ENCODE assay signal across 11 cellular contexts in the genomic region with DNA sequence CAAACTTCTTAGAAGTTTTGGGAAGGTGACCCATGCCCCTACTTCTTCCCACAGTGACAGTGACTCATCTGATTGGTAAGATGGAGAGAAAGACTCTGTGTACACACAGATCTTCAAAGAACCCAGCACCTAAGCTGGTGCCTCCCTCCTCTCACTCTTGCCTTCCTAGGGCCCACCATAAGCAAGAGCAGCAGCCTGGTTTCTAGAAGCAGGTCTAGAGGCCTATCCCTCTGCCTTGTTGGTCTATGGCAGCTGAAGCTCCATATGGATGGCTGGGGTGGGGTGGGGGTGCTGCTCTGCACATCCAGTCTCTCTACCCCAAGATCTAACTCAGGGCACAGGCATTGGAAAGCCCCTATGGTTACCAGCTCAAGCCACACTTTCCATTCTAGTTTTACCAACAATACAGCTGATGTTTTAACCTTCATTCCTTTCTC. TPM values are rescaled to one million over a fixed set of nuclear protein-coding genes. Genes with fewer than 3 reads are reported as not detected.
DNase-seq lines count a peak whose midpoint lies in the region; ATAC-seq and TF ChIP-seq lines count a peak whose summit lies in the region.
"Had no signal": no experiment of that assay in that cellular context is flagged by ENCODE, and none has a peak within 500 bp of the region (broad histone marks: within the 10 kb centered on the region; RNA-seq: fewer than 3 reads in every experiment).

No MANE protein-coding gene starts in this region.

- H3K4me3 ChIP-seq in IMR-90 (ENCODE audit: insufficient read depth, low read depth, low read length), result no peak overlapping the region
- no peak overlapping the region for H3K4me3 ChIP-seq in fibroblast of mammary gland (ENCODE audit: control insufficient read depth, low read depth, low read length)
- H3K4me3 ChIP-seq in colonic mucosa, result no peak overlapping the region

- dilution Hi-C loops in IMR-90 (cut with HindIII; ENCODE audit: low sequenced_read_pairs, unreplicated experiment), result no loop called here

- H3K79me1 ChIP-seq in IMR-90 (ENCODE audit: low read depth in 1 of 2, low read length in 2 of 2), result peaks cover 25 to 62% of the 10 kb centered on the region in 2 experiments

- TF ChIP-seq POLR2A in IMR-90 (IDR thresholded peaks at IDR 0.05; ENCODE audit: low read depth, low read length), result no peak

- peaks cover 0 to 1% (median 0%) of the 10 kb centered on the region in 3 donors for H3K27me3 Mint-ChIP-seq in CD14-positive monocyte (ENCODE audit: low read depth in 3 of 3)
- no peaks in the 10 kb centered on the region for H3K27me3 Mint-ChIP-seq in activated CD8-positive, alpha-beta memory T cell treated with anti-CD3 and anti-CD28 coated beads, Interleukin-2, amount 10 ng/mL, durations not matched to agents 7 days and 5 days

- no peak overlapping the region for H4K8ac ChIP-seq in IMR-90 (ENCODE audit: low read depth in 2 of 2, low read length in 2 of 2)

- no peak overlapping the region for H2AK5ac ChIP-seq in IMR-90 (ENCODE audit: low read depth, low read length)

- H3K9me1 ChIP-seq in IMR-90 (ENCODE audit: insufficient read depth, low read length), result peaks cover 15% of the 10 kb centered on the region

- no peak overlapping the region for H2BK20ac ChIP-seq in IMR-90 (ENCODE audit: low read depth, low read length)

- no peak for DNase-seq in CD14-positive monocyte (ENCODE audit: low spot score)
- no peak for DNase-seq in IMR-90
- peak; percentile 62 for DNase-seq in activated CD8-positive, alpha-beta memory T cell treated with anti-CD3 and anti-CD28 coated beads, Interleukin-2, amount 10 ng/mL, durations not matched to agents 7 days and 5 days
- DNase-seq in fibroblast of mammary gland (ENCODE audit: low read depth), result peak; percentile 34
- no peak for DNase-seq in NCI-H1092 (lab: John Stamatoyannopoulos, UW)
- DNase-seq in foreskin melanocyte, result no peak
- no peak for DNase-seq in colonic mucosa
- DNase-seq: erythroblast, GDM1, NCI-H1694 had no signal

- H2BK15ac ChIP-seq in IMR-90 (ENCODE audit: low read depth, low read length), result no peak overlapping the region

- no peaks in the 10 kb centered on the region for H3K9me3 ChIP-seq in IMR-90 (ENCODE audit: control insufficient read depth, insufficient read depth, low read length)
- no peaks in the 10 kb centered on the region for H3K9me3 ChIP-seq in colonic mucosa

- H3K18ac ChIP-seq in IMR-90 (ENCODE audit: low read depth, low read length), result no peak overlapping the region

- peak overlapping the region; percentile 12; the same call in 1 of the 2 replicates for H3K4ac ChIP-seq in IMR-90 (ENCODE audit: low read depth, low read length)

- no peak overlapping the region for H3K4me3 Mint-ChIP-seq in CD14-positive monocyte
- peak overlapping the region; percentile 3 for H3K4me3 Mint-ChIP-seq in activated CD8-positive, alpha-beta memory T cell treated with anti-CD3 and anti-CD28 coated beads, Interleukin-2, amount 10 ng/mL, durations not matched to agents 7 days and 5 days

- H3K27me3 ChIP-seq in IMR-90 (ENCODE audit: control insufficient read depth, insufficient read depth, low read length), result no peaks in the 10 kb centered on the region
- no peaks in the 10 kb centered on the region for H3K27me3 ChIP-seq in colonic mucosa

- H2AFZ ChIP-seq in IMR-90 (replicated peaks; ENCODE audit: low read length, poor library complexity), result no peak overlapping the region

- H3K4me1 ChIP-seq in IMR-90 (ENCODE audit: control insufficient read depth, insufficient read depth, low read length), result peaks cover 16% of the 10 kb centered on the region
- H3K4me1 ChIP-seq in colonic mucosa, result no peaks in the 10 kb centered on the region

- 0 out of 2 replicates have a peak overlapping the region, but pooled peaks have one; percentile 4 for H3K14ac ChIP-seq in IMR-90 (replicated peaks; ENCODE audit: low read depth, low read length)

- no peak overlapping the region; the same call in 1 of the 2 replicates for H3K23ac ChIP-seq in IMR-90 (ENCODE audit: low read depth, low read length)

- H4K5ac ChIP-seq in IMR-90 (ENCODE audit: low read depth, low read length), result no peak overlapping the region

- no peak overlapping the region for H2BK5ac ChIP-seq in IMR-90 (ENCODE audit: low read depth, low read length, poor library complexity, severe bottlenecking)

- peak overlapping the region; percentile 11 for H2AK9ac ChIP-seq in IMR-90 (replicated peaks; ENCODE audit: low read depth, low read length, poor library complexity)

- H3K9me3 Mint-ChIP-seq in CD14-positive monocyte, result no peaks in the 10 kb centered on the region
- no peaks in the 10 kb centered on the region for H3K9me3 Mint-ChIP-seq in activated CD8-positive, alpha-beta memory T cell treated with anti-CD3 and anti-CD28 coated beads, Interleukin-2, amount 10 ng/mL, durations not matched to agents 7 days and 5 days (ENCODE audit: low read depth)

- H3K4me1 Mint-ChIP-seq in CD14-positive monocyte, result peaks cover 30% of the 10 kb centered on the region
- H3K4me1 Mint-ChIP-seq in activated CD8-positive, alpha-beta memory T cell treated with anti-CD3 and anti-CD28 coated beads, Interleukin-2, amount 10 ng/mL, durations not matched to agents 7 days and 5 days, result peaks cover 65% of the 10 kb centered on the region

- H4K91ac ChIP-seq in IMR-90 (ENCODE audit: insufficient read depth, low read depth, low read length), result no peak overlapping the region

- TF ChIP-seq CTCF in CD14-positive monocyte (IDR thresholded peaks at IDR 0.05) (no peak), IMR-90 (conservative IDR thresholded peaks at IDR 0.05; ENCODE audit: low read depth, low read length) (no peak), fibroblast of mammary gland (conservative IDR thresholded peaks at IDR 0.05; ENCODE audit: control insufficient read depth, insufficient read depth, low read depth, low read length) (no peak), colonic mucosa (IDR thresholded peaks at IDR 0.05) (no peak)

- POLR2A ChIA-PET in IMR-90 (lab: Charles Lee; ENCODE audit: unreplicated experiment), result no interaction called here

- H3K27ac ChIP-seq in IMR-90 (ENCODE audit: insufficient read depth, low read length) (no peak overlapping the region), colonic mucosa (no peak overlapping the region)

- BruUV-seq in IMR-90 (replicated peaks; lab: Mats Ljungman, UMichigan), result no TSS peak

- H3K36me3 ChIP-seq in IMR-90 (ENCODE audit: control insufficient read depth, insufficient read depth, low read length), result peaks cover 57% of the 10 kb centered on the region
- peaks cover 33% of the 10 kb centered on the region for H3K36me3 ChIP-seq in colonic mucosa

- H3K27ac Mint-ChIP-seq in CD14-positive monocyte, result peak overlapping the region in 4 of 7 donors; percentile 20 to 75 (median 54)
- peak overlapping the region; percentile 96 for H3K27ac Mint-ChIP-seq in activated CD8-positive, alpha-beta memory T cell treated with anti-CD3 and anti-CD28 coated beads, Interleukin-2, amount 10 ng/mL, durations not matched to agents 7 days and 5 days

- intact Hi-C loops in CD14-positive monocyte (cut with micrococcal nuclease) (no loop called here), IMR-90 (cut with micrococcal nuclease) (no loop called here), colonic mucosa (cut with DNase I) (no loop called here)

- ATAC-seq in IMR-90 (ENCODE audit: low read depth), result no peak
- peak; percentile 35 for ATAC-seq in activated CD8-positive, alpha-beta memory T cell treated with anti-CD3 and anti-CD28 coated beads, Interleukin-2, amount 10 ng/mL, durations not matched to agents 7 days and 5 days
- ATAC-seq in GM21717 (IDR thresholded peaks at IDR 0.05; ENCODE audit: unreplicated experiment), result no peak

- in situ Hi-C loops in IMR-90 (cut with MboI; ENCODE audit: low sequenced_read_pairs), result no loop called here

- H3K4me2 ChIP-seq in IMR-90 (ENCODE audit: low read depth, low read length), result no peak overlapping the region

- H3K9ac ChIP-seq in IMR-90 (ENCODE audit: low read depth, low read length) (no peak overlapping the region), colonic mucosa (ENCODE audit: low read depth in 2 of 2, low read length in 2 of 2) (no peak overlapping the region)

- peaks cover 27% of the 10 kb centered on the region; the same call in 1 of the 2 replicates for H4K20me1 ChIP-seq in IMR-90 (ENCODE audit: insufficient read depth, low read length)

- no peak overlapping the region for H2BK120ac ChIP-seq in IMR-90 (ENCODE audit: low read depth, low read length)

- H3K56ac ChIP-seq in IMR-90 (ENCODE audit: extremely low read depth, insufficient read depth, low read length), result no peak overlapping the region

- no peak for TF ChIP-seq RAD21 in IMR-90 (IDR thresholded peaks at IDR 0.05; ENCODE audit: low read length)

- H3K36me3 Mint-ChIP-seq in CD14-positive monocyte, result peaks cover 76 to 88% of the 10 kb centered on the region in 2 donors
- H3K36me3 Mint-ChIP-seq in activated CD8-positive, alpha-beta memory T cell treated with anti-CD3 and anti-CD28 coated beads, Interleukin-2, amount 10 ng/mL, durations not matched to agents 7 days and 5 days, result peaks cover 49% of the 10 kb centered on the region

- CTCF ChIA-PET in IMR-90 (lab: Yijun Ruan, JAX), result no interaction called here
- CTCF ChIA-PET in activated CD8-positive, alpha-beta memory T cell treated with anti-CD3 and anti-CD28 coated beads, Interleukin-2, amount 10 ng/mL, durations not matched to agents 7 days and 5 days (lab: Charles Lee), result interaction anchor here (0.7 to 3.4 kb wide), 12 partner anchors 17 to 179 kb away, joined by 3 to 19 read pairs (median 5); partner anchors contain the start of gene STAT3

TF ChIP-seq in IMR-90, 13 proteins besides CTCF, POLR2A, EP300 and RAD21 (continues in another document):
- TF ChIP-seq SMC3 (IDR thresholded peaks at IDR 0.05; ENCODE audit: low read depth, low read length) (no peak), CEBPB (IDR thresholded peaks at IDR 0.05; ENCODE audit: low read depth, low read length) (no peak), MAFK (IDR thresholded peaks at IDR 0.05; ENCODE audit: low read depth, low read length) (no peak)

RNA-seq across cellular contexts. Expression of gene STAT3, which starts 47.5 kb away (rescaled TPM):
- polyA plus RNA-seq in CD14-positive monocyte (100 to 1,000 TPM; 110 to 155 TPM), IMR-90 (2012; rRNA removed) (47.2 and 48.0 TPM in 2 replicates)
- total RNA-seq in IMR-90 (2012; rRNA removed) (61.9 and 66.3 TPM in 2 replicates), colonic mucosa (100 to 1,000 TPM; 137 to 216 TPM)
- 28.3 and 33.2 TPM in 2 replicates for polyA plus RNA-seq in IMR-90 (2012; cell fraction: cytosol; rRNA removed)
- polyA plus RNA-seq in IMR-90 (2012; cell fraction: nucleus; rRNA removed; ENCODE audit: low replicate concordance), result 56.6 and 109 TPM in 2 replicates
- 10 to 100 TPM; 90.5 to 97.6 TPM for total RNA-seq in activated CD8-positive, alpha-beta memory T cell treated with anti-CD3 and anti-CD28 coated beads, Interleukin-2, amount 10 ng/mL, durations not matched to agents 7 days and 5 days

RNA-seq across cellular contexts. Expression of gene STAT5A, which starts 52.4 kb away (rescaled TPM):
- polyA plus RNA-seq in CD14-positive monocyte, result 10 to 100 TPM; 30.5 to 49.8 TPM
- total RNA-seq in IMR-90 (2012; rRNA removed), result 1.3 and 1.4 TPM in 2 replicates
- 1.4 and 1.5 TPM in 2 replicates for polyA plus RNA-seq in IMR-90 (2012; rRNA removed)
- polyA plus RNA-seq in IMR-90 (2012; cell fraction: cytosol; rRNA removed), result 1.9 and 2.0 TPM in 2 replicates
- polyA plus RNA-seq in IMR-90 (2012; cell fraction: nucleus; rRNA removed; ENCODE audit: low replicate concordance), result 5.2 and 5.6 TPM in 2 replicates
- 100 to 1,000 TPM; 118 to 127 TPM for total RNA-seq in activated CD8-positive, alpha-beta memory T cell treated with anti-CD3 and anti-CD28 coated beads, Interleukin-2, amount 10 ng/mL, durations not matched to agents 7 days and 5 days
- 10 to 100 TPM; 22.0 to 22.4 TPM for total RNA-seq in colonic mucosa

Comparison
In these comparisons a context has a peak if more than half of its experiments do, and no peak if none do; other contexts are left out.
1. DNase-seq: peak in activated CD8-positive, alpha-beta memory T cell treated with anti-CD3 and anti-CD28 coated beads, Interleukin-2, amount 10 ng/mL, durations not matched to agents 7 days and 5 days (single experiment) and fibroblast of mammary gland (single experiment); none in CD14-positive monocyte (single experiment), IMR-90 (single experiment), NCI-H1092 (single experiment), foreskin melanocyte (single experiment) and colonic mucosa (single experiment).